In genomic region chr3:184757010-184757651, GRCh38 we compare ENCODE assay signal across 9 cellular contexts. TPM values are rescaled to one million over a fixed set of nuclear protein-coding genes. Genes with fewer than 3 reads are reported as not detected.
DNase-seq lines count a peak whose midpoint lies in the region; ATAC-seq and TF ChIP-seq lines count a peak whose summit lies in the region.
"Had no signal": no experiment of that assay in that cellular context is flagged by ENCODE, and none has a peak within 500 bp of the region (broad histone marks: within the 10 kb centered on the region; RNA-seq: fewer than 3 reads in every experiment).

No MANE protein-coding gene starts in this region.

- ATAC-seq in stimulated activated effector memory CD8-positive, alpha-beta T cell treated with anti-CD3 and anti-CD28 coated beads, Interleukin-12 subunit alpha, Interleukin-12 subunit beta, amount 100 ng/mL, for 72 hours: no peak

- H3K36me3 ChIP-seq in BLaER1: no peaks in the 10 kb centered on the region

- peaks cover 59% of the 10 kb centered on the region for H3K27me3 Mint-ChIP-seq in Calu3 (ENCODE audit: unreplicated experiment)

- no peaks in the 10 kb centered on the region for H3K36me3 Mint-ChIP-seq in stimulated activated effector memory CD8-positive, alpha-beta T cell treated with anti-CD3 and anti-CD28 coated beads, Interleukin-12 subunit alpha, Interleukin-12 subunit beta, amount 100 ng/mL, for 72 hours
- H3K36me3 Mint-ChIP-seq in Calu3 (ENCODE audit: insufficient read depth, unreplicated experiment): no peaks in the 10 kb centered on the region

- DNase-seq in OCI-M1 (lab: John Stamatoyannopoulos, UW) (peak; percentile 13), fibroblast of the aortic adventitia (ENCODE audit: low read depth) (peak; percentile 96), occipital lobe (lab: John Stamatoyannopoulos, UW) (peak; percentile 51), Calu3 (no peak), NK-92 (lab: John Stamatoyannopoulos, UW; ENCODE audit: unreplicated experiment) (no peak)
- no peak for DNase-seq in activated CD8-positive, alpha-beta memory T cell treated with anti-CD3 and anti-CD28 coated beads, Interleukin-2, amount 50 U/mL, for 48 hours
- no peak for DNase-seq in stimulated activated effector memory CD8-positive, alpha-beta T cell treated with anti-CD3 and anti-CD28 coated beads, Interleukin-12 subunit alpha, Interleukin-12 subunit beta, amount 100 ng/mL, for 72 hours (ENCODE audit: low spot score in 2 of 2)
- DNase-seq: activated T-cell treated with anti-CD3 and anti-CD28 coated beads, Interleukin-2, amount 50 U/mL, for 72 hours had no signal

- no peak overlapping the region for H3K27ac Mint-ChIP-seq in stimulated activated effector memory CD8-positive, alpha-beta T cell treated with anti-CD3 and anti-CD28 coated beads, Interleukin-12 subunit alpha, Interleukin-12 subunit beta, amount 100 ng/mL, for 72 hours
- no peak overlapping the region for H3K27ac Mint-ChIP-seq in Calu3 (ENCODE audit: unreplicated experiment)
- H3K27ac Mint-ChIP-seq: activated T-cell treated with anti-CD3 and anti-CD28 coated beads, Interleukin-2, amount 50 U/mL, for 72 hours had no signal

- CTCF ChIA-PET in Calu3 (lab: Charles Lee): interaction anchor here (0.6 to 0.7 kb wide), 2 partner anchors 11 to 1067 kb away, joined by 3 to 4 read pairs; no protein-coding TSS in a partner anchor

- peak overlapping the region; percentile 69 for H3K4me2 ChIP-seq in BLaER1

- no peaks in the 10 kb centered on the region for H3K9me3 ChIP-seq in BLaER1

- peaks cover 52% of the 10 kb centered on the region for H3K4me1 ChIP-seq in BLaER1

- intact Hi-C loops in Calu3 (cut with micrococcal nuclease; ENCODE audit: unreplicated experiment): no loop called here

- peaks cover 13% of the 10 kb centered on the region for H3K4me1 Mint-ChIP-seq in stimulated activated effector memory CD8-positive, alpha-beta T cell treated with anti-CD3 and anti-CD28 coated beads, Interleukin-12 subunit alpha, Interleukin-12 subunit beta, amount 100 ng/mL, for 72 hours
- H3K4me1 Mint-ChIP-seq in Calu3 (ENCODE audit: low read depth, unreplicated experiment): no peaks in the 10 kb centered on the region

- no peaks in the 10 kb centered on the region for H3K9me3 Mint-ChIP-seq in stimulated activated effector memory CD8-positive, alpha-beta T cell treated with anti-CD3 and anti-CD28 coated beads, Interleukin-12 subunit alpha, Interleukin-12 subunit beta, amount 100 ng/mL, for 72 hours
- no peaks in the 10 kb centered on the region for H3K9me3 Mint-ChIP-seq in Calu3 (ENCODE audit: low read depth, unreplicated experiment)
- H3K9me3 Mint-ChIP-seq: activated T-cell treated with anti-CD3 and anti-CD28 coated beads, Interleukin-2, amount 50 U/mL, for 72 hours had no signal

- TF ChIP-seq CTCF in fibroblast of the aortic adventitia (IDR thresholded peaks at IDR 0.05; ENCODE audit: insufficient read depth, low read length): peak; percentile 37
- no peak for TF ChIP-seq CTCF in Calu3 (IDR thresholded peaks at IDR 0.05; ENCODE audit: unreplicated experiment)

- peak overlapping the region; percentile 15; the same call in 1 of the 2 replicates for H3K9ac ChIP-seq in BLaER1

- H3K4me3 ChIP-seq in BLaER1 (no peak overlapping the region), fibroblast of the aortic adventitia (ENCODE audit: low read depth, low read length) (peak overlapping the region; percentile 9)

- BruUV-seq in Calu3 (replicated peaks; lab: Mats Ljungman, UMichigan): no TSS peak

- H3K27me3 ChIP-seq in BLaER1: no peaks in the 10 kb centered on the region

- H3K4me3 Mint-ChIP-seq in stimulated activated effector memory CD8-positive, alpha-beta T cell treated with anti-CD3 and anti-CD28 coated beads, Interleukin-12 subunit alpha, Interleukin-12 subunit beta, amount 100 ng/mL, for 72 hours: no peak overlapping the region
- no peak overlapping the region for H3K4me3 Mint-ChIP-seq in Calu3 (ENCODE audit: low read depth, unreplicated experiment)
- H3K4me3 Mint-ChIP-seq: activated T-cell treated with anti-CD3 and anti-CD28 coated beads, Interleukin-2, amount 50 U/mL, for 72 hours had no signal

- no peaks in the 10 kb centered on the region for H4K20me1 ChIP-seq in BLaER1

- peak overlapping the region; percentile 47; the same call in 1 of the 2 replicates for H3K27ac ChIP-seq in BLaER1

RNA-seq across cellular contexts. Expression of gene MAGEF1, which starts 45.3 kb away (rescaled TPM):
- 16.8 and 20.1 TPM in 2 replicates for total RNA-seq in fibroblast of the aortic adventitia (ENCODE audit: low replicate concordance)
- 42.7 TPM for total RNA-seq in occipital lobe
- total RNA-seq in Calu3 (2022): 57.9 and 63.9 TPM in 2 replicates

RNA-seq across cellular contexts. Expression of gene VPS8, which starts 54.8 kb away (rescaled TPM):
- 56.6 and 83.7 TPM in 2 replicates for total RNA-seq in fibroblast of the aortic adventitia (ENCODE audit: low replicate concordance)
- total RNA-seq in occipital lobe: 190 TPM
- 62.5 and 72.8 TPM in 2 replicates for total RNA-seq in Calu3 (2022)

Comparison
In these comparisons a context has a peak if more than half of its experiments do, and no peak if none do; other contexts are left out.
1. DNase-seq: peak in OCI-M1 (single experiment), fibroblast of the aortic adventitia (single experiment) and occipital lobe (single experiment); none in activated CD8-positive, alpha-beta memory T cell treated with anti-CD3 and anti-CD28 coated beads, Interleukin-2, amount 50 U/mL, for 48 hours (single experiment), stimulated activated effector memory CD8-positive, alpha-beta T cell treated with anti-CD3 and anti-CD28 coated beads, Interleukin-12 subunit alpha, Interleukin-12 subunit beta, amount 100 ng/mL, for 72 hours (0 of 2), Calu3 (single experiment) and NK-92 (single experiment).